Comparison of ENCODE assay signal across 8 cellular contexts in the genomic region with DNA sequence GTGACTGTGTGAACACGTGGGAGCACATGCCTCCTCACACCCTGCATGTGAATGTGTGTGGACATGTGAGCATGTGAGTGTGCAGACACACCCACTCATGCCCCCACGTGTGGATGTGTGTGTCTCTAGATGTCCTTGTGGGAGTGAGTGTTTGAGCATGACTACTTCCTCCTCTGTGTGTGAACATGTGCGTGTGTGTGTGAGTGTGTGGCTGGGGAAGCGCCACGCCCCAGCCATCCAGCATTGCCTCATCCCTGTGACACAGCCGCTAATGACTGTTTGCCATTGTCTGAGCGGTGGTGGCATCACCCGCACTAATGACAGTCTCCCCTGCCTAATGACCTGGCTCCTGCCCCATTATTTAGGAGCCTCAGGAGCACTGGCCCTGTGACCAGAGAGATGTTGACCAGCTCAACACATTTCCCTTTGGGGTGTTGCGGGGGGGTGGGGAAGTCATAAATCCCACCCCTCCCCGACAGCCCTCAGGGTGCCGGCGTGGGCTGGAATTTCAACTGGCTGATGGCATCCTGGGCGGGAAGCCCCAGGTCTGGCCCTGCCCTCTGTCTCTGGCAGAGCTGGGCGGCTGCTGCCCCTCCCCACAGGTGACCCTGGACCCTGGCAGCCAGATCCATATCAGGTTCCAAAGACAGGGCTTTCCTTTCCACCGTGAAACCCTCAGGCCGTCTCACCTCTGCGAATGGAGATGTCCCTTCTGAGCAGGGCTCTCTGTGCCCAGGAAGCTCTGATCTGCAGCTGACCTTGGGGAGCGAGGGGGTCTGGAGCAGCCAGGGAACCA. TPM values are rescaled to one million over a fixed set of nuclear protein-coding genes. Genes with fewer than 3 reads are reported as not detected.
DNase-seq lines count a peak whose midpoint lies in the region; ATAC-seq and TF ChIP-seq lines count a peak whose summit lies in the region.

No MANE protein-coding gene starts in this region.

- H3K36me3 Mint-ChIP-seq in neural progenitor cell: no peaks in the 10 kb centered on the region

- no peak for TF ChIP-seq POLR2A in GM18505 (IDR thresholded peaks at IDR 0.05; ENCODE audit: borderline replicate concordance, extremely low read depth, insufficient read depth, insufficient read length)

- no peak overlapping the region for H3K9ac ChIP-seq in neural progenitor cell

- no peaks in the 10 kb centered on the region for H3K36me3 ChIP-seq in neural progenitor cell

- no peak overlapping the region for H3K4me2 ChIP-seq in neural progenitor cell

- peaks cover 36% of the 10 kb centered on the region for H3K4me1 ChIP-seq in neural progenitor cell

- DNase-seq in Ammon's horn (ENCODE audit: low spot score): peak; percentile 82
- DNase-seq in HT-29 (ENCODE audit: low spot score): peak; percentile 91
- peak; percentile 99 for DNase-seq in SIG-M5 treated with dmso at 0.1 percent for 504 hours (lab: John Stamatoyannopoulos, UW; ENCODE audit: unreplicated experiment)
- peak; percentile 84 for DNase-seq in fibroblast of gingiva (ENCODE audit: low read depth)
- DNase-seq in neural progenitor cell (ENCODE audit: low spot score): peak; percentile 31
- DNase-seq in amniotic stem cell (lab: John Stamatoyannopoulos, UW): no peak
- DNase-seq in SW 1271 (lab: John Stamatoyannopoulos, UW): no peak

- no peaks in the 10 kb centered on the region for H3K9me3 Mint-ChIP-seq in neural progenitor cell

- no peak overlapping the region for H3K27ac ChIP-seq in neural progenitor cell

- H4K20me1 ChIP-seq in neural progenitor cell (ENCODE audit: low read depth): no peaks in the 10 kb centered on the region

- peak overlapping the region; percentile 74 for H3K27ac Mint-ChIP-seq in neural progenitor cell

- no peak for ATAC-seq in GM18505 (IDR thresholded peaks at IDR 0.05; ENCODE audit: unreplicated experiment)

- H3K4me3 Mint-ChIP-seq in neural progenitor cell: no peak overlapping the region

- no peaks in the 10 kb centered on the region for H3K79me2 ChIP-seq in neural progenitor cell (ENCODE audit: low read depth)

- H3K27me3 ChIP-seq in neural progenitor cell: no peaks in the 10 kb centered on the region

- no peak overlapping the region for H2AFZ ChIP-seq in neural progenitor cell (replicated peaks)

- TF ChIP-seq CTCF in neural progenitor cell (IDR thresholded peaks at IDR 0.05): no peak

- H3K9me3 ChIP-seq in neural progenitor cell (ENCODE audit: low read depth): no peaks in the 10 kb centered on the region

- peaks cover 6% of the 10 kb centered on the region for H3K27me3 Mint-ChIP-seq in neural progenitor cell (ENCODE audit: insufficient read depth, low read depth)

- H3K4me1 Mint-ChIP-seq in neural progenitor cell: peaks cover 39% of the 10 kb centered on the region

- no peak overlapping the region for H3K4me3 ChIP-seq in neural progenitor cell

- no peaks in the 10 kb centered on the region for H3F3A ChIP-seq in neural progenitor cell (ENCODE audit: low read depth)

RNA-seq across cellular contexts. Expression of gene KRT80, which starts 11.5 kb away (rescaled TPM):
- total RNA-seq in HT-29 (2014; rRNA removed; shearing (Covaris generic)): 24.7 and 27.0 TPM in 2 replicates
- total RNA-seq in neural progenitor cell (ENCODE audit: low replicate concordance): 0.12 TPM in 1 of 2 replicates, not detected in the other

RNA-seq across cellular contexts. Expression of gene KRT7, which starts 29.7 kb away (rescaled TPM):
- 3.8 and 11.9 TPM in 2 replicates for total RNA-seq in HT-29 (2014; rRNA removed; shearing (Covaris generic))
- total RNA-seq in neural progenitor cell (ENCODE audit: low replicate concordance): 3.2 TPM in 1 of 2 replicates, not detected in the other

Comparison
In these comparisons a context has a peak if more than half of its experiments do, and no peak if none do; other contexts are left out.
1. DNase-seq: peak in Ammon's horn (single experiment), HT-29 (single experiment), SIG-M5 treated with dmso at 0.1 percent for 504 hours (single experiment), fibroblast of gingiva (single experiment) and neural progenitor cell (single experiment); none in amniotic stem cell (single experiment) and SW 1271 (0 of 2).
2. RNA of gene KRT80, which starts 11.5 kb away (total RNA-seq): 24.7 to 27.0 TPM in HT-29; 0.12 TPM in neural progenitor cell; every median in the first group is over 10 times any median in the second.